15 cellular contexts compared by ENCODE assay signal in genomic region chr9:28899267-28899666, GRCh38.
DNase-seq lines count a peak whose midpoint lies in the region; ATAC-seq and TF ChIP-seq lines count a peak whose summit lies in the region.
"Had no signal": no experiment of that assay in that cellular context is flagged by ENCODE, and none has a peak within 500 bp of the region (broad histone marks: within the 10 kb centered on the region; RNA-seq: fewer than 3 reads in every experiment).

No MANE protein-coding gene starts in this region.

- no peak overlapping the region for H2AK5ac ChIP-seq in neuronal stem cell (ENCODE audit: low read depth, low read length)

- ATAC-seq in RWPE2 (ENCODE audit: low read depth), result no peak
- ATAC-seq in HG03565 (IDR thresholded peaks at IDR 0.05; ENCODE audit: unreplicated experiment), result no peak
- ATAC-seq: HCT116, K562 had no signal

- H3K23ac ChIP-seq in neuronal stem cell (ENCODE audit: low read depth, low read length, poor library complexity), result no peak overlapping the region

- H3K27ac ChIP-seq in RWPE2 (ENCODE audit: poor library complexity, severe bottlenecking), result no peak overlapping the region
- no peak overlapping the region for H3K27ac ChIP-seq in neuronal stem cell (replicated peaks; ENCODE audit: low read length)
- no peak overlapping the region for H3K27ac ChIP-seq in spleen
- H3K27ac ChIP-seq in dorsolateral prefrontal cortex, result no peak overlapping the region
- H3K27ac ChIP-seq: BLaER1 treated with 17β-estradiol and CSF1 and Interleukin-3, amounts not matched to agents 10 nM and 100 nM had no signal

- no peaks in the 10 kb centered on the region for H3K9me3 ChIP-seq in RWPE2 (ENCODE audit: severe bottlenecking)
- no peaks in the 10 kb centered on the region for H3K9me3 ChIP-seq in neuronal stem cell (replicated peaks in 1 of 2; ENCODE audit: control insufficient read depth in 2 of 2, insufficient read depth in 1 of 2, low read depth in 1 of 2, low read length in 2 of 2)
- H3K9me3 ChIP-seq in spleen, result peaks cover 0 to 33% (median 24%) of the 10 kb centered on the region in 8 donors

- peak overlapping the region; percentile 84 for H3K14ac ChIP-seq in neuronal stem cell (ENCODE audit: low read length)

- no peak for TF ChIP-seq CTCF in RWPE2 (IDR thresholded peaks at IDR 0.05; ENCODE audit: poor library complexity, severe bottlenecking)
- TF ChIP-seq CTCF in spleen (IDR thresholded peaks at IDR 0.05 in 8 of 11, conservative IDR thresholded peaks at IDR 0.05 in 3 of 11), result no peak
- no peak for TF ChIP-seq CTCF in dorsolateral prefrontal cortex (IDR thresholded peaks at IDR 0.05 in 54 of 56, conservative IDR thresholded peaks at IDR 0.05 in 2 of 56; ENCODE audit: low read depth in 1 of 56, partially characterized antibody in 56 of 56)

- H3K4me3 ChIP-seq in RWPE2 (ENCODE audit: severe bottlenecking) (no peak overlapping the region), neuronal stem cell (ENCODE audit: low read length in 2 of 2) (no peak overlapping the region), spleen (no peak overlapping the region), dorsolateral prefrontal cortex (no peak overlapping the region)
- H3K4me3 ChIP-seq: BLaER1 treated with 17β-estradiol and CSF1 and Interleukin-3, amounts not matched to agents 10 nM and 100 nM; K562 had no signal

- H4K8ac ChIP-seq in neuronal stem cell (ENCODE audit: low read depth, low read length), result no peak overlapping the region

- intact Hi-C loops in spleen (cut with DNase I; ENCODE audit: low total_unique reads), result no loop called here
- intact Hi-C loops in dorsolateral prefrontal cortex (cut with DNase I), result no loop called here

- H2BK120ac ChIP-seq in neuronal stem cell (ENCODE audit: low read depth, low read length), result no peak overlapping the region

- no peaks in the 10 kb centered on the region for H3K27me3 ChIP-seq in RWPE2 (ENCODE audit: insufficient read depth, poor library complexity, severe bottlenecking)
- no peaks in the 10 kb centered on the region for H3K27me3 ChIP-seq in neuronal stem cell (ENCODE audit: control insufficient read depth in 3 of 3, insufficient read depth in 3 of 3, low read depth in 1 of 3, low read length in 3 of 3)
- H3K27me3 ChIP-seq in spleen (replicated peaks in 1 of 7), result no peaks in the 10 kb centered on the region
- H3K27me3 ChIP-seq in dorsolateral prefrontal cortex, result no peaks in the 10 kb centered on the region
- H3K27me3 ChIP-seq: BLaER1 treated with 17β-estradiol and CSF1 and Interleukin-3, amounts not matched to agents 10 nM and 100 nM had no signal

- no peak overlapping the region for H3K4me2 ChIP-seq in neuronal stem cell (ENCODE audit: insufficient read depth, low read length, poor library complexity, severe bottlenecking)
- H3K4me2 ChIP-seq: BLaER1 treated with 17β-estradiol and CSF1 and Interleukin-3, amounts not matched to agents 10 nM and 100 nM had no signal

- H3K79me1 ChIP-seq in neuronal stem cell (ENCODE audit: low read depth, low read length), result no peaks in the 10 kb centered on the region

- H2BK5ac ChIP-seq in neuronal stem cell (ENCODE audit: low read length), result no peak overlapping the region

- no peak overlapping the region for H2AFZ ChIP-seq in neuronal stem cell (ENCODE audit: low read length)

- H3K4ac ChIP-seq in neuronal stem cell (ENCODE audit: low read length), result no peak overlapping the region

- H3K36me3 ChIP-seq in RWPE2 (ENCODE audit: low read depth) (no peaks in the 10 kb centered on the region), neuronal stem cell (replicated peaks in 1 of 2; ENCODE audit: control insufficient read depth in 2 of 2, insufficient read depth in 2 of 2, low read length in 2 of 2) (no peaks in the 10 kb centered on the region), spleen (no peaks in the 10 kb centered on the region)
- H3K36me3 ChIP-seq: BLaER1 treated with 17β-estradiol and CSF1 and Interleukin-3, amounts not matched to agents 10 nM and 100 nM had no signal

- H4K91ac ChIP-seq in neuronal stem cell (ENCODE audit: low read depth, low read length, poor library complexity), result no peak overlapping the region

- peak overlapping the region; percentile 63 for H3K9ac ChIP-seq in neuronal stem cell (ENCODE audit: low read depth, low read length, poor library complexity)
- H3K9ac ChIP-seq: BLaER1 treated with 17β-estradiol and CSF1 and Interleukin-3, amounts not matched to agents 10 nM and 100 nM had no signal

- peak overlapping the region; percentile 33 for H2BK15ac ChIP-seq in neuronal stem cell (ENCODE audit: low read length)

- DNase-seq in RWPE2 (ENCODE audit: low spot score) (peak; percentile 33), neuronal stem cell (ENCODE audit: low spot score) (no peak), spleen (peak; percentile 44), ecto neural progenitor cell (ENCODE audit: low spot score) (no peak), dorsolateral prefrontal cortex (no peak)
- DNase-seq in activated CD4-positive, CD25-positive, alpha-beta regulatory T cell (lab: John Stamatoyannopoulos, UW), result no peak
- DNase-seq: ACHN; CD4-positive, CD25-positive, alpha-beta regulatory T cell; DMS53; GF-D8; GOT3 had no signal

- H2BK12ac ChIP-seq in neuronal stem cell (ENCODE audit: low read length), result no peak overlapping the region

- no peak for TF ChIP-seq POLR2A in spleen (IDR thresholded peaks at IDR 0.05)

- H3K4me1 ChIP-seq in RWPE2 (ENCODE audit: insufficient read depth, poor library complexity, severe bottlenecking) (no peaks in the 10 kb centered on the region), neuronal stem cell (ENCODE audit: control insufficient read depth in 2 of 2, insufficient read depth in 1 of 2, low read depth in 1 of 2, low read length in 2 of 2) (no peaks in the 10 kb centered on the region), spleen (no peaks in the 10 kb centered on the region)
- H3K4me1 ChIP-seq: BLaER1 treated with 17β-estradiol and CSF1 and Interleukin-3, amounts not matched to agents 10 nM and 100 nM had no signal

- H3K18ac ChIP-seq in neuronal stem cell (ENCODE audit: low read length), result no peak overlapping the region

Comparison
In these comparisons a context has a peak if more than half of its experiments do, and no peak if none do; other contexts are left out.
1. DNase-seq: peak in RWPE2 (single experiment) and spleen (single experiment); none in neuronal stem cell (single experiment), activated CD4-positive, CD25-positive, alpha-beta regulatory T cell (0 of 4), ecto neural progenitor cell (single experiment) and dorsolateral prefrontal cortex (0 of 10).